ENCODE assay signal across 10 cellular contexts in genomic region chr5:147508711-147509040, GRCh38. TPM values are rescaled to one million over a fixed set of nuclear protein-coding genes. Genes with fewer than 3 reads are reported as not detected.
DNase-seq lines count a peak whose midpoint lies in the region; ATAC-seq, FAIRE-seq and TF ChIP-seq lines count a peak whose summit lies in the region.
"Had no signal": no experiment of that assay in that cellular context is flagged by ENCODE, and none has a peak within 500 bp of the region (broad histone marks: within the 10 kb centered on the region; RNA-seq: fewer than 3 reads in every experiment).

No MANE protein-coding gene starts in this region.

- peak overlapping the region; percentile 35 for H3K4ac ChIP-seq in IMR-90 (ENCODE audit: low read depth, low read length)

- peak overlapping the region; percentile 99 for H3K4me2 ChIP-seq in IMR-90 (ENCODE audit: low read depth, low read length)

- DNase-seq in IMR-90 (peak; percentile 33), bronchial epithelial cell (ENCODE audit: low read depth) (no peak), left lung (no peak), stomach (no peak), NOMO-1 treated with dmso at 0.1 percent for 144 hours (lab: John Stamatoyannopoulos, UW; ENCODE audit: unreplicated experiment) (no peak), body of pancreas (no peak), omental fat pad (ENCODE audit: low spot score) (no peak), NCI-H1694 (lab: John Stamatoyannopoulos, UW) (no peak)
- DNase-seq: NCI-H1436; stimulated activated CD4-positive, alpha-beta T cell treated with anti-CD3 and anti-CD28 coated beads, Interleukin-12 subunit alpha, Interleukin-12 subunit beta, amount 100 ng/mL, for 4 hours had no signal

- H4K20me1 ChIP-seq in IMR-90 (ENCODE audit: insufficient read depth, low read length): no peaks in the 10 kb centered on the region

- no peaks in the 10 kb centered on the region for H3K9me3 ChIP-seq in IMR-90 (ENCODE audit: control insufficient read depth, insufficient read depth, low read length)
- H3K9me3 ChIP-seq in left lung: no peaks in the 10 kb centered on the region
- H3K9me3 ChIP-seq in stomach: no peaks in the 10 kb centered on the region
- no peaks in the 10 kb centered on the region for H3K9me3 ChIP-seq in body of pancreas

- ATAC-seq in IMR-90 (ENCODE audit: low read depth) (peak; percentile 7), left lung (no peak), body of pancreas (no peak), omental fat pad (ENCODE audit: low FRiP score) (no peak)

- H4K91ac ChIP-seq in IMR-90 (ENCODE audit: insufficient read depth, low read depth, low read length): no peak overlapping the region; the same call in 1 of the 2 replicates

- FAIRE-seq in bronchial epithelial cell (lab: Jason Lieb, UNC): no peak

- H3K4me1 ChIP-seq in IMR-90 (ENCODE audit: control insufficient read depth, insufficient read depth, low read length): peaks cover 8% of the 10 kb centered on the region
- H3K4me1 ChIP-seq in left lung: peaks cover 0 to 10% of the 10 kb centered on the region in 2 donors
- H3K4me1 ChIP-seq in stomach: peaks cover 6 to 30% (median 16%) of the 10 kb centered on the region in 4 donors
- peaks cover 19% of the 10 kb centered on the region for H3K4me1 ChIP-seq in body of pancreas

- no peak overlapping the region for H3K18ac ChIP-seq in IMR-90 (ENCODE audit: low read depth, low read length)

- H2AFZ ChIP-seq in IMR-90 (replicated peaks; ENCODE audit: low read length, poor library complexity): peak overlapping the region; percentile 94

- H2BK15ac ChIP-seq in IMR-90 (ENCODE audit: low read depth, low read length): no peak overlapping the region

- H3K36me3 ChIP-seq in IMR-90 (ENCODE audit: control insufficient read depth, insufficient read depth, low read length): no peaks in the 10 kb centered on the region
- H3K36me3 ChIP-seq in bronchial epithelial cell (ENCODE audit: control insufficient read depth, insufficient read depth, low read length): no peaks in the 10 kb centered on the region
- no peaks in the 10 kb centered on the region for H3K36me3 ChIP-seq in left lung
- H3K36me3 ChIP-seq in stomach: no peaks in the 10 kb centered on the region
- H3K36me3 ChIP-seq in body of pancreas (replicated peaks in 1 of 2; ENCODE audit: insufficient read depth in 1 of 2, low read depth in 2 of 2): no peaks in the 10 kb centered on the region

- H3K27me3 ChIP-seq in IMR-90 (ENCODE audit: control insufficient read depth, insufficient read depth, low read length): no peaks in the 10 kb centered on the region
- no peaks in the 10 kb centered on the region for H3K27me3 ChIP-seq in bronchial epithelial cell (ENCODE audit: control insufficient read depth, insufficient read depth, low read length)
- peaks cover 6 to 46% of the 10 kb centered on the region in 2 donors for H3K27me3 ChIP-seq in left lung
- peaks cover 0 to 46% (median 25%) of the 10 kb centered on the region in 3 donors for H3K27me3 ChIP-seq in stomach
- no peaks in the 10 kb centered on the region for H3K27me3 ChIP-seq in body of pancreas

- peak overlapping the region; percentile 20 for H3K23ac ChIP-seq in IMR-90 (ENCODE audit: low read depth, low read length)

- H3K4me3 ChIP-seq in IMR-90 (ENCODE audit: insufficient read depth, low read depth, low read length) (peak overlapping the region; percentile 56), bronchial epithelial cell (ENCODE audit: low read depth, low read length) (peak overlapping the region; percentile 63), left lung (peak overlapping the region; percentile 50 to 55), stomach (peak overlapping the region; percentile 52 to 65 (median 56)), body of pancreas (no peak overlapping the region)

- H4K8ac ChIP-seq in IMR-90 (ENCODE audit: low read depth in 2 of 2, low read length in 2 of 2): no peak overlapping the region

- H2AK9ac ChIP-seq in IMR-90 (replicated peaks; ENCODE audit: low read depth, low read length, poor library complexity): peak overlapping the region; percentile 33

- CTCF ChIA-PET in IMR-90 (lab: Yijun Ruan, JAX): interaction anchor here (0.7 to 1.2 kb wide), 2 partner anchors 50 to 70 kb away, joined by 3 to 6 read pairs; no protein-coding TSS in a partner anchor

- H3K56ac ChIP-seq in IMR-90 (ENCODE audit: extremely low read depth, insufficient read depth, low read length): peak overlapping the region; percentile 36; the same call in 1 of the 2 replicates

- H3K14ac ChIP-seq in IMR-90 (replicated peaks; ENCODE audit: low read depth, low read length): 0 out of 2 replicates have a peak overlapping the region, but pooled peaks have one; percentile 16

- WGBS in IMR-90 (ENCODE audit: extremely low coverage in 2 of 2, insufficient read length in 1 of 2), 2 experiments: no CpG with 5 or more reads among the region's 7 CpGs
- 26 to 33% (median 28%) methylated on average over 7 of the region's 7 CpGs for WGBS in stomach, 5 donors
- WGBS in body of pancreas, 2 donors: 28% methylated on average over 7 of the region's 7 CpGs

- TF ChIP-seq CTCF in IMR-90 (conservative IDR thresholded peaks at IDR 0.05; ENCODE audit: low read depth, low read length) (no peak), bronchial epithelial cell (IDR thresholded peaks at IDR 0.05; ENCODE audit: insufficient read depth, low read length, severe bottlenecking) (no peak), left lung (IDR thresholded peaks at IDR 0.05) (no peak), stomach (IDR thresholded peaks at IDR 0.05) (no peak), body of pancreas (IDR thresholded peaks at IDR 0.05) (no peak), omental fat pad (IDR thresholded peaks at IDR 0.05) (no peak)

- no peak for TF ChIP-seq RAD21 in IMR-90 (IDR thresholded peaks at IDR 0.05; ENCODE audit: low read length)

- peak overlapping the region; percentile 46; the same call in 1 of the 2 replicates for H2BK20ac ChIP-seq in IMR-90 (ENCODE audit: low read depth, low read length)

- BruUV-seq in IMR-90 (replicated peaks; lab: Mats Ljungman, UMichigan): no TSS peak

- H2BK5ac ChIP-seq in IMR-90 (ENCODE audit: low read depth, low read length, poor library complexity, severe bottlenecking): peak overlapping the region; percentile 6

- TF ChIP-seq POLR2A in IMR-90 (IDR thresholded peaks at IDR 0.05; ENCODE audit: low read depth, low read length): no peak
- TF ChIP-seq POLR2A in stomach (IDR thresholded peaks at IDR 0.05): no peak
- TF ChIP-seq POLR2A in body of pancreas (IDR thresholded peaks at IDR 0.05): no peak

- no peak for TF ChIP-seq EP300 in stomach (IDR thresholded peaks at IDR 0.05)

- H3K79me1 ChIP-seq in IMR-90 (ENCODE audit: low read depth in 1 of 2, low read length in 2 of 2): peaks cover 10 to 43% of the 10 kb centered on the region in 2 experiments; a peak in 2 of 4 replicates

- POLR2A ChIA-PET in IMR-90 (lab: Charles Lee; ENCODE audit: unreplicated experiment): interaction anchor here (0.6 kb wide), 1 partner anchor 11 kb away, joined by 3 read pairs; no protein-coding TSS in a partner anchor

- dilution Hi-C loops in IMR-90 (cut with HindIII; ENCODE audit: low sequenced_read_pairs, unreplicated experiment): no loop called here

- H4K5ac ChIP-seq in IMR-90 (ENCODE audit: low read depth, low read length): no peak overlapping the region

- H3K9me1 ChIP-seq in IMR-90 (ENCODE audit: insufficient read depth, low read length): 0 out of 2 replicates have a peak, but pooled peaks cover 3% of the 10 kb centered on the region

- peak overlapping the region; percentile 78 for H3K9ac ChIP-seq in IMR-90 (ENCODE audit: low read depth, low read length)

- in situ Hi-C loops in IMR-90 (cut with MboI; ENCODE audit: low sequenced_read_pairs): no loop called here

- peak overlapping the region; percentile 79 for H3K27ac ChIP-seq in IMR-90 (ENCODE audit: insufficient read depth, low read length)
- H3K27ac ChIP-seq in left lung: peak overlapping the region; percentile 81 to 88
- peak overlapping the region in 4 of 5 donors; percentile 63 to 86 (median 79) for H3K27ac ChIP-seq in stomach
- H3K27ac ChIP-seq in body of pancreas: no peak overlapping the region

- intact Hi-C loops in IMR-90 (cut with micrococcal nuclease): loop anchor here (1.0 kb wide), 3 partner anchors 46 to 284 kb away; no protein-coding TSS in a partner anchor
- intact Hi-C loops in left lung (cut with DNase I): no loop called here
- intact Hi-C loops in stomach (cut with DNase I; ENCODE audit: low total_unique reads): no loop called here
- intact Hi-C loops in body of pancreas (cut with DNase I): no loop called here

- no peak overlapping the region for H2AK5ac ChIP-seq in IMR-90 (ENCODE audit: low read depth, low read length)

- H2BK120ac ChIP-seq in IMR-90 (ENCODE audit: low read depth, low read length): 0 out of 2 replicates have a peak overlapping the region, but pooled peaks have one; percentile 54

TF ChIP-seq in IMR-90, 13 proteins besides CTCF, POLR2A, EP300 and RAD21 (continues in another document):
- TF ChIP-seq BHLHE40 (IDR thresholded peaks at IDR 0.05; ENCODE audit: low read depth, low read length) (no peak), CHD1 (IDR thresholded peaks at IDR 0.05; ENCODE audit: low read depth, low read length) (no peak), NFE2L2 (IDR thresholded peaks at IDR 0.05; ENCODE audit: low read depth, low read length) (no peak), SMC3 (IDR thresholded peaks at IDR 0.05; ENCODE audit: low read depth, low read length) (no peak), RFX5 (IDR thresholded peaks at IDR 0.05; ENCODE audit: low read depth, low read length) (no peak), ELK1 (IDR thresholded peaks at IDR 0.05; ENCODE audit: borderline replicate concordance, low read depth, low read length) (no peak), FOS (IDR thresholded peaks at IDR 0.05; ENCODE audit: low read depth, low read length) (no peak), MXI1 (IDR thresholded peaks at IDR 0.05; ENCODE audit: borderline replicate concordance, low read depth, low read length) (no peak)

RNA-seq across cellular contexts. Expression of gene DPYSL3, which starts 1.2 kb away (rescaled TPM):
- 46.1 and 50.2 TPM in 2 replicates for total RNA-seq in IMR-90 (2012; rRNA removed)
- 60.9 and 66.4 TPM in 2 replicates for polyA plus RNA-seq in IMR-90 (2012; rRNA removed)
- polyA plus RNA-seq in IMR-90 (2012; cell fraction: cytosol; rRNA removed): 31.1 and 32.6 TPM in 2 replicates
- 34.6 and 103 TPM in 2 replicates for polyA plus RNA-seq in IMR-90 (2012; cell fraction: nucleus; rRNA removed; ENCODE audit: low replicate concordance)
- total RNA-seq in bronchial epithelial cell: 1.6 and 3.7 TPM in 2 replicates
- total RNA-seq in left lung: 10 to 100 TPM; 64.3 to 77.5 TPM
- 100 to 1,000 TPM in 1 of 5 donors, 10 to 100 TPM in 4; 23.5 to 144 (median 67.0) TPM for total RNA-seq in stomach
- 10 to 100 TPM; 15.0 to 26.3 (median 24.3) TPM for polyA plus RNA-seq in stomach
- total RNA-seq in body of pancreas: 10 to 100 TPM in 1 of 2 donors, 1 to 10 TPM in 1; 6.5 to 10.5 TPM
- total RNA-seq in omental fat pad: 10 to 100 TPM; 26.9 to 78.0 (median 54.9) TPM

Comparison
In these comparisons a context has a peak if more than half of its experiments do, and no peak if none do; other contexts are left out.
1. H3K27ac ChIP-seq: peak in IMR-90 (single experiment), left lung (2 of 2) and stomach (4 of 5); none in body of pancreas (0 of 4).
2. H3K4me3 ChIP-seq: peak in IMR-90 (single experiment), bronchial epithelial cell (single experiment), left lung (2 of 2) and stomach (4 of 4); none in body of pancreas (0 of 2).